ENCODE assay signal across 3 cellular contexts in the genomic region with DNA sequence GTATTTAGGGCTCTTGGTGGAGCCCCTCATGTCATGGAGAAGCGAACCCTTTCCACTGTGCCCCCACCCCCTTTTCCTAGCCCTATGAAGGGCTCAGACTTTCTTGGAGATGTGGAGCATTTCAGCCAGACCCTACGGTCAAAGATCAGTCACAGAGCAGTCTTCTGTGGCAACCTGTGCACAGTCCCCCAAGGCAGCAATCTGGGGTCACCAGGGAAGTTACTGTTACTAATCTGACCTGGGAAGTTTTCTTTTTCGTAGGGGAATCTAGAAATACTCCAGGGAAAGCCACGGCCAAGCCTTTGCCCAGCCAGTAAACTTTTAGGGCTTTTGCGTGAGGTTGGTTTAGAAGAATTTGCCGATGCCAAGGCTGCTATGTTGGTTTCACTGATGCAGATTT.
TF ChIP-seq lines count a peak whose summit lies in the region.

No MANE protein-coding gene starts in this region.

TF ChIP-seq in liver, 16 proteins besides CTCF, POLR2A, EP300 and RAD21:
- no peak for TF ChIP-seq YY1 (IDR thresholded peaks at IDR 0.05)
TF ChIP-seq in liver: peak in this region for 0.

TF ChIP-seq in HepG2, 621 proteins besides CTCF, POLR2A, EP300 and RAD21:
- no peak for TF ChIP-seq HNF4G (IDR thresholded peaks at IDR 0.05; ENCODE audit: borderline replicate concordance, low read depth, low read length)
- no peak for TF ChIP-seq HNF4G (CRISPR knock-in tag; IDR thresholded peaks at IDR 0.05; ENCODE audit: borderline replicate concordance, low read depth)
- TF ChIP-seq NR2C2 (CRISPR knock-in tag; IDR thresholded peaks at IDR 0.05; ENCODE audit: borderline replicate concordance), result no peak
- TF ChIP-seq RBM39 (IDR thresholded peaks at IDR 0.05; ENCODE audit: low read depth, low read length, poor library complexity, severe bottlenecking), result no peak
- no peak for TF ChIP-seq STAT5B (CRISPR knock-in tag; IDR thresholded peaks at IDR 0.05)
- TF ChIP-seq ZNF615 (CRISPR knock-in tag; IDR thresholded peaks at IDR 0.05; ENCODE audit: borderline replicate concordance), result no peak
- no peak for TF ChIP-seq ZBED4 (CRISPR knock-in tag; IDR thresholded peaks at IDR 0.05; ENCODE audit: borderline replicate concordance)

TF ChIP-seq in SK-N-SH, 30 proteins besides CTCF, POLR2A, EP300 and RAD21:
- TF ChIP-seq FOSL2 (IDR thresholded peaks at IDR 0.05; ENCODE audit: borderline replicate concordance, low read depth), result no peak
- TF ChIP-seq FOXM1 (IDR thresholded peaks at IDR 0.05; ENCODE audit: low read depth), result no peak
- TF ChIP-seq GABPA (IDR thresholded peaks at IDR 0.05; ENCODE audit: low read depth), result no peak
- no peak for TF ChIP-seq POLR2AphosphoS5 (IDR thresholded peaks at IDR 0.05; ENCODE audit: low read depth, low read length)
- no peak for TF ChIP-seq NFIC (IDR thresholded peaks at IDR 0.05; ENCODE audit: borderline replicate concordance)
- TF ChIP-seq, protein P1, sequence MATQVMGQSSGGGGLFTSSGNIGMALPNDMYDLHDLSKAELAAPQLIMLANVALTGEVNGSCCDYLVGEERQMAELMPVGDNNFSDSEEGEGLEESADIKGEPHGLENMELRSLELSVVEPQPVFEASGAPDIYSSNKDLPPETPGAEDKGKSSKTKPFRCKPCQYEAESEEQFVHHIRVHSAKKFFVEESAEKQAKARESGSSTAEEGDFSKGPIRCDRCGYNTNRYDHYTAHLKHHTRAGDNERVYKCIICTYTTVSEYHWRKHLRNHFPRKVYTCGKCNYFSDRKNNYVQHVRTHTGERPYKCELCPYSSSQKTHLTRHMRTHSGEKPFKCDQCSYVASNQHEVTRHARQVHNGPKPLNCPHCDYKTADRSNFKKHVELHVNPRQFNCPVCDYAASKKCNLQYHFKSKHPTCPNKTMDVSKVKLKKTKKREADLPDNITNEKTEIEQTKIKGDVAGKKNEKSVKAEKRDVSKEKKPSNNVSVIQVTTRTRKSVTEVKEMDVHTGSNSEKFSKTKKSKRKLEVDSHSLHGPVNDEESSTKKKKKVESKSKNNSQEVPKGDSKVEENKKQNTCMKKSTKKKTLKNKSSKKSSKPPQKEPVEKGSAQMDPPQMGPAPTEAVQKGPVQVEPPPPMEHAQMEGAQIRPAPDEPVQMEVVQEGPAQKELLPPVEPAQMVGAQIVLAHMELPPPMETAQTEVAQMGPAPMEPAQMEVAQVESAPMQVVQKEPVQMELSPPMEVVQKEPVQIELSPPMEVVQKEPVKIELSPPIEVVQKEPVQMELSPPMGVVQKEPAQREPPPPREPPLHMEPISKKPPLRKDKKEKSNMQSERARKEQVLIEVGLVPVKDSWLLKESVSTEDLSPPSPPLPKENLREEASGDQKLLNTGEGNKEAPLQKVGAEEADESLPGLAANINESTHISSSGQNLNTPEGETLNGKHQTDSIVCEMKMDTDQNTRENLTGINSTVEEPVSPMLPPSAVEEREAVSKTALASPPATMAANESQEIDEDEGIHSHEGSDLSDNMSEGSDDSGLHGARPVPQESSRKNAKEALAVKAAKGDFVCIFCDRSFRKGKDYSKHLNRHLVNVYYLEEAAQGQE (IDR thresholded peaks at IDR 0.05; ENCODE audit: low read depth, low read length), result no peak
- TF ChIP-seq TAF1 (IDR thresholded peaks at IDR 0.05; ENCODE audit: borderline replicate concordance, low read depth, low read length), result no peak
- no peak for TF ChIP-seq MAX (IDR thresholded peaks at IDR 0.05; ENCODE audit: low read depth)
- no peak for TF ChIP-seq RFX5 (IDR thresholded peaks at IDR 0.05; ENCODE audit: low read length)
- TF ChIP-seq TCF12 (IDR thresholded peaks at IDR 0.05), result no peak
- no peak for TF ChIP-seq ZBTB33 (IDR thresholded peaks at IDR 0.05; ENCODE audit: borderline replicate concordance, low read depth)
- TF ChIP-seq CHD2 (IDR thresholded peaks at IDR 0.05; ENCODE audit: low read length, partially characterized antibody), result no peak
- no peak for TF ChIP-seq PBX3 (IDR thresholded peaks at IDR 0.05)
- TF ChIP-seq RXRA (IDR thresholded peaks at IDR 0.05; ENCODE audit: borderline replicate concordance, low read depth), result no peak
- TF ChIP-seq, protein P2, sequence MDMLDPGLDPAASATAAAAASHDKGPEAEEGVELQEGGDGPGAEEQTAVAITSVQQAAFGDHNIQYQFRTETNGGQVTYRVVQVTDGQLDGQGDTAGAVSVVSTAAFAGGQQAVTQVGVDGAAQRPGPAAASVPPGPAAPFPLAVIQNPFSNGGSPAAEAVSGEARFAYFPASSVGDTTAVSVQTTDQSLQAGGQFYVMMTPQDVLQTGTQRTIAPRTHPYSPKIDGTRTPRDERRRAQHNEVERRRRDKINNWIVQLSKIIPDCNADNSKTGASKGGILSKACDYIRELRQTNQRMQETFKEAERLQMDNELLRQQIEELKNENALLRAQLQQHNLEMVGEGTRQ (IDR thresholded peaks at IDR 0.05; ENCODE audit: borderline replicate concordance, low read depth, low read length), result no peak
- no peak for TF ChIP-seq YY1 (IDR thresholded peaks at IDR 0.05; ENCODE audit: low read depth)
TF ChIP-seq in SK-N-SH: peak in this region for 0.
